24 cellular contexts compared by ENCODE assay signal in genomic region chr4:74058048-74058651, GRCh38. TPM values are rescaled to one million over a fixed set of nuclear protein-coding genes. Genes with fewer than 3 reads are reported as not detected.
A peak's percentile ranks its signal among the peaks of the same experiment; 100 is the strongest.
DNase-seq lines count a peak whose midpoint lies in the region; ATAC-seq, FAIRE-seq and TF ChIP-seq lines count a peak whose summit lies in the region.
"Had no signal": no experiment of that assay in that cellular context is flagged by ENCODE, and none has a peak within 500 bp of the region (broad histone marks: within the 10 kb centered on the region; RNA-seq: fewer than 3 reads in every experiment).

No MANE protein-coding gene starts in this region.

- H3K9me1 ChIP-seq in K562 (ENCODE audit: control insufficient read depth, insufficient read depth, low read length), result peaks cover 4% of the 10 kb centered on the region

- RAD21 ChIA-PET in HCT116 (lab: Charles Lee; ENCODE audit: low non-redundant PET in 1 of 2, low total read pairs in 2 of 2, uncharacterized antibody in 2 of 2, unreplicated experiment in 2 of 2), result no interaction called here

- H3K4me3 ChIP-seq in HCT116 (replicated peaks in 1 of 2; ENCODE audit: low read depth in 1 of 2, low read length in 2 of 2) (no peak overlapping the region), K562 (no peak overlapping the region)
- H3K4me3 ChIP-seq: GM23248, MG63 had no signal

- H3K9ac ChIP-seq in HCT116 (ENCODE audit: low read length), result no peak overlapping the region
- H3K9ac ChIP-seq in K562 (ENCODE audit: insufficient read depth in 1 of 2, low read depth in 2 of 2, low read length in 2 of 2), result peak overlapping the region in 1 of 2 experiments; percentile 79; a peak in 2 of 4 replicates

- TF ChIP-seq POLR2A in HCT116 (IDR thresholded peaks at IDR 0.05; ENCODE audit: borderline replicate concordance, extremely low read depth, insufficient read depth, insufficient read length), result no peak
- TF ChIP-seq POLR2A in K562 (conservative IDR thresholded peaks at IDR 0.05), result no peak

- TF ChIP-seq CTCF in HCT116 (IDR thresholded peaks at IDR 0.05 in 2 of 3, conservative IDR thresholded peaks at IDR 0.05 in 1 of 3; ENCODE audit: borderline replicate concordance in 1 of 3, insufficient read depth in 1 of 3, low read depth in 2 of 3, low read length in 2 of 3) (no peak), K562 (IDR thresholded peaks at IDR 0.05 in 2 of 3, conservative IDR thresholded peaks at IDR 0.05 in 1 of 3; ENCODE audit: insufficient read depth in 2 of 3, low read depth in 1 of 3, low read length in 3 of 3) (no peak)

- ATAC-seq in HCT116 (no peak), K562 (no peak), HG03095 (IDR thresholded peaks at IDR 0.05; ENCODE audit: unreplicated experiment) (no peak)
- ATAC-seq: HepG2, SK-N-SH treated with all-trans-retinoic acid at 6 μM for 48 hours had no signal

- H3K27ac ChIP-seq in HCT116 (ENCODE audit: low read depth, low read length), result no peak overlapping the region
- H3K27ac ChIP-seq in K562 (ENCODE audit: extremely low read depth, low read depth, low read length), result peak overlapping the region; percentile 98

- H3K4me1 ChIP-seq in HCT116 (ENCODE audit: control insufficient read depth in 1 of 2, insufficient read depth in 2 of 2, low read length in 2 of 2) (peaks cover 10 to 23% of the 10 kb centered on the region in 2 experiments), K562 (replicated peaks in 1 of 2; ENCODE audit: control insufficient read depth in 2 of 2, insufficient read depth in 2 of 2, low read length in 2 of 2) (peaks cover 15 to 52% of the 10 kb centered on the region in 2 experiments)

- POLR2A ChIA-PET in HCT116 (lab: Charles Lee), result no interaction called here
- POLR2A ChIA-PET in K562 (lab: Yijun Ruan, JAX), result interaction anchor here (1.0 kb wide), 1 partner anchor 19 kb away, joined by 4 read pairs; the partner anchor contains the start of gene CXCL3
- POLR2A ChIA-PET in HEK293T (lab: Yijun Ruan, JAX), result no interaction called here

- CTCF ChIA-PET in HCT116 (lab: Charles Lee) (no interaction called here), K562 (lab: Yijun Ruan, JAX; ENCODE audit: low intra/inter-chr PET ratio) (no interaction called here), HEK293T (lab: Yijun Ruan, JAX) (no interaction called here)

- intact Hi-C loops in HCT116 (cut with micrococcal nuclease), result loop anchor here (5.0 kb wide), 1 partner anchor 39 kb away; the partner anchor contains the start of gene CXCL2
- intact Hi-C loops in K562 (cut with micrococcal nuclease), result loop anchor here (5.0 kb wide), 1 partner anchor 74 kb away; no protein-coding TSS in a partner anchor

- no peak for TF ChIP-seq EP300 in K562 (IDR thresholded peaks at IDR 0.05; ENCODE audit: low read length)

- H3K9me3 ChIP-seq in HCT116 (ENCODE audit: control insufficient read depth in 1 of 2, insufficient read depth in 1 of 2, low read depth in 1 of 2, low read length in 2 of 2) (no peaks in the 10 kb centered on the region), K562 (replicated peaks; ENCODE audit: control insufficient read depth, insufficient read depth, low read depth, low read length) (no peaks in the 10 kb centered on the region)
- H3K9me3 ChIP-seq: MG63 had no signal

- BruUV-seq in HCT116 (replicated peaks; lab: Mats Ljungman, UMichigan), result no TSS peak
- BruUV-seq in K562 (replicated peaks; lab: Mats Ljungman, UMichigan), result no TSS peak

- H3K79me2 ChIP-seq in HCT116 (ENCODE audit: insufficient read depth, low read length) (no peaks in the 10 kb centered on the region), K562 (ENCODE audit: control insufficient read depth, insufficient read depth, low read length) (no peaks in the 10 kb centered on the region)

- WGBS in K562 (ENCODE audit: insufficient coverage, low coverage, missing lambda C conversion rate), result 87% methylated on average over 4 of the region's 4 CpGs

- H3K9me2 ChIP-seq in HCT116 (ENCODE audit: insufficient read depth), result no peaks in the 10 kb centered on the region

- no peaks in the 10 kb centered on the region for H3K36me3 ChIP-seq in HCT116 (ENCODE audit: control insufficient read depth in 1 of 2, insufficient read depth in 2 of 2, low read length in 2 of 2)
- no peaks in the 10 kb centered on the region; the same call in 2 of the 3 replicates for H3K36me3 ChIP-seq in K562 (ENCODE audit: control insufficient read depth, insufficient read depth, low read length)
- H3K36me3 ChIP-seq: MG63 had no signal

- in situ Hi-C loops in K562 (cut with MboI), result no loop called here

- no peak for DNase-seq in HCT116 (ENCODE audit: low read depth, low spot score)
- peak; percentile 48 for DNase-seq in OCI-M1 (lab: John Stamatoyannopoulos, UW)
- DNase-seq in K562 (ENCODE audit: extremely low read depth in 1 of 4, low spot score in 3 of 4), result no peak
- no peak for DNase-seq in A172 (ENCODE audit: low spot score)
- no peak for DNase-seq in HEK293T (ENCODE audit: extremely low spot score)
- DNase-seq in activated naive CD4-positive, alpha-beta T cell treated with Interleukin-2 at 50 U/mL for 16 hours, result no peak
- DNase-seq: CD4-positive, CD25-positive, alpha-beta regulatory T cell; GM23248; H9; KBM-7; MG63; NCI-H1694; NCI-H2029 treated with DMSO at 0.1 percent for 48 hours; NCI-H446 treated with DMSO at 0.1 percent for 48 hours; NCI-H526; T-helper 2 cell had no signal

- peak overlapping the region; percentile 93 for H2AFZ ChIP-seq in HCT116 (ENCODE audit: low read depth, low read length, poor library complexity, severe bottlenecking)
- peak overlapping the region; percentile 75 for H2AFZ ChIP-seq in K562 (ENCODE audit: low read depth, low read length)

- no peak for FAIRE-seq in K562 (lab: Jason Lieb, UNC)
- FAIRE-seq: D721Med, GM18507, HepG2, RCC 7860 had no signal

- H3K27me3 ChIP-seq in HCT116 (ENCODE audit: insufficient read depth, low read length) (no peaks in the 10 kb centered on the region), K562 (ENCODE audit: control insufficient read depth in 2 of 2, insufficient read depth in 2 of 2, low read length in 2 of 2) (no peaks in the 10 kb centered on the region)
- H3K27me3 ChIP-seq: MG63 had no signal

- H3K4me2 ChIP-seq in HCT116 (ENCODE audit: low read length) (no peak overlapping the region), K562 (ENCODE audit: insufficient read depth, low read length) (no peak overlapping the region)

- no peak for TF ChIP-seq RAD21 in HCT116 (IDR thresholded peaks at IDR 0.05; ENCODE audit: low read depth)
- TF ChIP-seq RAD21 in K562 (CRISPR knock-in tag; conservative IDR thresholded peaks at IDR 0.05 in 1 of 2, IDR thresholded peaks at IDR 0.05 in 1 of 2), result no peak

- no peaks in the 10 kb centered on the region for H4K20me1 ChIP-seq in HCT116 (ENCODE audit: insufficient read depth)
- H4K20me1 ChIP-seq in K562 (replicated peaks; ENCODE audit: control insufficient read depth, insufficient read depth, low read length), result no peaks in the 10 kb centered on the region

RNA-seq across cellular contexts. Expression of gene CXCL3, which starts 19.7 kb away (rescaled TPM):
- total RNA-seq in HCT116 (2021; ENCODE audit: unreplicated experiment) (1.9 TPM), K562 (2014; rRNA removed) (8.1 and 8.4 TPM in 2 replicates), K562 (2014; rRNA removed; fragmentation: Illumina TruSeq; extraction: Trizol) (6.1 and 8.0 TPM in 2 replicates), K562 (2015; rRNA removed; fragmentation: Illumina TruSeq; extraction: Trizol) (2.7 and 3.1 TPM in 2 replicates), K562 (2021) (8.6 and 9.1 TPM in 2 replicates)
- polyA plus RNA-seq in HCT116 (2012), result 1.7 and 1.9 TPM in 2 replicates
- 17.0 and 20.6 TPM in 2 replicates for total RNA-seq in K562 (2011; cell fraction: chromatin; rRNA removed; ENCODE audit: low replicate concordance)
- total RNA-seq in K562 (2011; cell fraction: nucleolus; rRNA removed), result 12.6 and 16.5 TPM in 2 replicates
- total RNA-seq in K562 (2011; cell fraction: nucleoplasm; rRNA removed), result 16.2 and 24.5 TPM in 2 replicates
- polyA plus RNA-seq in K562 (2011; rRNA removed) (3.7 and 8.9 TPM in 2 replicates), K562 (2014; fragmentation: Illumina TruSeq; extraction: Trizol) (6.1 and 6.3 TPM in 2 replicates), K562 (2014; fragmentation: Nextera tagmentation; extraction: Ambion mirVana) (1 to 10 TPM; 2.3 to 5.0 TPM), K562 (2014; rRNA removed) (8.9 and 12.1 TPM in 2 replicates)
- polyA plus RNA-seq in K562 (2011; cell fraction: cytosol; rRNA removed), result 2.1 and 6.4 TPM in 2 replicates
- 6.6 and 21.0 TPM in 2 replicates for polyA plus RNA-seq in K562 (2011; cell fraction: nucleus; rRNA removed)
- 14.9 and 17.5 TPM in 2 replicates for polyA plus RNA-seq in K562 (2012)
- polyA minus RNA-seq in K562 (2011; rRNA and poly(A)+ RNA removed), result 1.8 and 5.2 TPM in 2 replicates
- polyA minus RNA-seq in K562 (2011; cell fraction: cytosol; rRNA and poly(A)+ RNA removed), result 2.7 and 6.7 TPM in 2 replicates
- polyA minus RNA-seq in K562 (2011; cell fraction: nucleus; rRNA and poly(A)+ RNA removed), result 8.3 and 11.2 TPM in 2 replicates
- not detected in 2 replicates for total RNA-seq in A172 (2014; rRNA removed; shearing (Covaris generic))
- total RNA-seq: CD4-positive, CD25-positive, alpha-beta regulatory T cell; GM23248 had no signal
- polyA plus RNA-seq: CD4-positive, CD25-positive, alpha-beta regulatory T cell; HepG2 had no signal

RNA-seq across cellular contexts. Expression of gene CXCL2, which starts 40.8 kb away (rescaled TPM):
- 1.8 TPM for total RNA-seq in HCT116 (2021; ENCODE audit: unreplicated experiment)
- 3.1 and 5.9 TPM in 2 replicates for polyA plus RNA-seq in HCT116 (2012)
- 18.7 and 19.8 TPM in 2 replicates for total RNA-seq in K562 (2011; cell fraction: chromatin; rRNA removed; ENCODE audit: low replicate concordance)
- total RNA-seq in K562 (2011; cell fraction: nucleolus; rRNA removed), result 17.1 and 21.3 TPM in 2 replicates
- 15.0 and 18.9 TPM in 2 replicates for total RNA-seq in K562 (2011; cell fraction: nucleoplasm; rRNA removed)
- 8.1 and 10.8 TPM in 2 replicates for total RNA-seq in K562 (2014; rRNA removed)
- 4.8 and 5.6 TPM in 2 replicates for total RNA-seq in K562 (2014; rRNA removed; fragmentation: Illumina TruSeq; extraction: Trizol)
- 3.1 and 4.1 TPM in 2 replicates for total RNA-seq in K562 (2015; rRNA removed; fragmentation: Illumina TruSeq; extraction: Trizol)
- 8.5 and 12.5 TPM in 2 replicates for total RNA-seq in K562 (2021)
- 1.2 and 3.5 TPM in 2 replicates for polyA plus RNA-seq in K562 (2011; rRNA removed)
- polyA plus RNA-seq in K562 (2011; cell fraction: cytosol; rRNA removed), result 1.0 and 2.1 TPM in 2 replicates
- 6.5 and 27.0 TPM in 2 replicates for polyA plus RNA-seq in K562 (2011; cell fraction: nucleus; rRNA removed)
- 6.9 and 14.0 TPM in 2 replicates for polyA plus RNA-seq in K562 (2012)
- 3.5 and 4.7 TPM in 2 replicates for polyA plus RNA-seq in K562 (2014; fragmentation: Illumina TruSeq; extraction: Trizol)
- 1 to 10 TPM; 2.3 to 2.5 TPM for polyA plus RNA-seq in K562 (2014; fragmentation: Nextera tagmentation; extraction: Ambion mirVana)
- 9.4 and 10.9 TPM in 2 replicates for polyA plus RNA-seq in K562 (2014; rRNA removed)
- polyA minus RNA-seq in K562 (2011; rRNA and poly(A)+ RNA removed), result 1.7 and 5.4 TPM in 2 replicates
- 5.2 and 5.6 TPM in 2 replicates for polyA minus RNA-seq in K562 (2011; cell fraction: cytosol; rRNA and poly(A)+ RNA removed)
- 8.7 and 20.3 TPM in 2 replicates for polyA minus RNA-seq in K562 (2011; cell fraction: nucleus; rRNA and poly(A)+ RNA removed)
- not detected in 2 replicates for total RNA-seq in A172 (2014; rRNA removed; shearing (Covaris generic))
- total RNA-seq: HT1080 had no signal
- polyA plus RNA-seq: CD4-positive, CD25-positive, alpha-beta regulatory T cell; HepG2 had no signal

RNA-seq across cellular contexts. Expression of gene CXCL5, which starts 59.7 kb away (rescaled TPM):
- total RNA-seq in HCT116 (2021; ENCODE audit: unreplicated experiment) (not detected), K562 (2014; rRNA removed) (not detected in 2 replicates), K562 (2014; rRNA removed; fragmentation: Illumina TruSeq; extraction: Trizol) (not detected in 2 replicates), K562 (2015; rRNA removed; fragmentation: Illumina TruSeq; extraction: Trizol) (not detected in 2 replicates), K562 (2021) (not detected in 2 replicates)
- polyA plus RNA-seq in HCT116 (2012), result not detected in 2 replicates
- not detected in 2 replicates for total RNA-seq in K562 (2011; cell fraction: chromatin; rRNA removed; ENCODE audit: low replicate concordance)
- not detected in 2 replicates for total RNA-seq in K562 (2011; cell fraction: nucleolus; rRNA removed)
- total RNA-seq in K562 (2011; cell fraction: nucleoplasm; rRNA removed), result not detected in 2 replicates
- polyA plus RNA-seq in K562 (2011; rRNA removed) (not detected in 2 replicates), K562 (2014; fragmentation: Illumina TruSeq; extraction: Trizol) (not detected in 2 replicates), K562 (2014; fragmentation: Nextera tagmentation; extraction: Ambion mirVana) (not detected), K562 (2014; rRNA removed) (not detected in 2 replicates)
- not detected in 2 replicates for polyA plus RNA-seq in K562 (2011; cell fraction: cytosol; rRNA removed)
- not detected in 2 replicates for polyA plus RNA-seq in K562 (2011; cell fraction: nucleus; rRNA removed)
- not detected in 2 replicates for polyA plus RNA-seq in K562 (2012)
- not detected in 2 replicates for polyA minus RNA-seq in K562 (2011; rRNA and poly(A)+ RNA removed)
- not detected in 2 replicates for polyA minus RNA-seq in K562 (2011; cell fraction: cytosol; rRNA and poly(A)+ RNA removed)
- polyA minus RNA-seq in K562 (2011; cell fraction: nucleus; rRNA and poly(A)+ RNA removed), result not detected in 2 replicates
- not detected in 2 replicates for total RNA-seq in A172 (2014; rRNA removed; shearing (Covaris generic))
- total RNA-seq: GM23248, HepG2, LHCN-M2 had no signal
- polyA plus RNA-seq: CD4-positive, CD25-positive, alpha-beta regulatory T cell; GM23248; HepG2 had no signal
